In genomic region chr19:6737873-6738725, GRCh38 we compare ENCODE assay signal across 8 cellular contexts. TPM values are rescaled to one million over a fixed set of nuclear protein-coding genes. Genes with fewer than 3 reads are reported as not detected.
DNase-seq lines count a peak whose midpoint lies in the region; ATAC-seq and TF ChIP-seq lines count a peak whose summit lies in the region.

No MANE protein-coding gene starts in this region.

- intact Hi-C loops in mucosa of descending colon (cut with DNase I, micrococcal nuclease), result no loop called here

- H3K27me3 ChIP-seq in endodermal cell (ENCODE audit: control insufficient read depth, insufficient read depth, low read length, poor library complexity, severe bottlenecking), result no peaks in the 10 kb centered on the region

- peak overlapping the region; percentile 68 for H3K27ac ChIP-seq in endodermal cell (ENCODE audit: low read depth, low read length)

- H3K4me3 Mint-ChIP-seq in HFFc6 (peak overlapping the region; percentile 99), endodermal cell (peak overlapping the region; percentile 90)

- H3K27ac Mint-ChIP-seq in HFFc6 (peak overlapping the region; percentile 85), endodermal cell (peak overlapping the region; percentile 98)

- H3K4me1 ChIP-seq in endodermal cell (ENCODE audit: control insufficient read depth, insufficient read depth, low read length), result peaks cover 3% of the 10 kb centered on the region
- peaks cover 30% of the 10 kb centered on the region for H3K4me1 ChIP-seq in mucosa of descending colon (ENCODE audit: low read depth)

- H3K27me3 Mint-ChIP-seq in HFFc6 (ENCODE audit: insufficient read depth) (no peaks in the 10 kb centered on the region; the same call in 1 of the 2 replicates), endodermal cell (ENCODE audit: insufficient read depth) (no peaks in the 10 kb centered on the region)

- H3K36me3 ChIP-seq in endodermal cell (ENCODE audit: control insufficient read depth, insufficient read depth, low read length) (peaks cover 25% of the 10 kb centered on the region), mucosa of descending colon (ENCODE audit: low read depth) (no peaks in the 10 kb centered on the region)

- H3K4me1 Mint-ChIP-seq in HFFc6 (ENCODE audit: low read depth) (peaks cover 47% of the 10 kb centered on the region), endodermal cell (peaks cover 40% of the 10 kb centered on the region)

- 22 to 32% methylated on average over 9 to 11 of the region's 11 CpGs for WGBS in endodermal cell (ENCODE audit: insufficient coverage in 1 of 2, insufficient read length in 1 of 2), 2 experiments

- peaks cover 5% of the 10 kb centered on the region; the same call in 1 of the 2 replicates for H3K36me3 Mint-ChIP-seq in HFFc6 (ENCODE audit: low read depth)
- peaks cover 24% of the 10 kb centered on the region for H3K36me3 Mint-ChIP-seq in endodermal cell (ENCODE audit: low read depth)

- ATAC-seq in mucosa of descending colon (peak; percentile 47), GM19397 (IDR thresholded peaks at IDR 0.05; ENCODE audit: unreplicated experiment) (no peak)

- H3K9ac ChIP-seq in endodermal cell (ENCODE audit: extremely low read depth, low read length, poor library complexity, severe bottlenecking), result peak overlapping the region; percentile 97

- TF ChIP-seq CTCF in HFFc6 (IDR thresholded peaks at IDR 0.05) (peak; percentile 83), endodermal cell (conservative IDR thresholded peaks at IDR 0.05) (peak; percentile 82), mucosa of descending colon (IDR thresholded peaks at IDR 0.05) (peak; percentile 49)

- H3K9me3 ChIP-seq in endodermal cell (ENCODE audit: control insufficient read depth, low read length) (no peaks in the 10 kb centered on the region), mucosa of descending colon (no peaks in the 10 kb centered on the region)

- H3K9me3 Mint-ChIP-seq in HFFc6 (no peaks in the 10 kb centered on the region), endodermal cell (no peaks in the 10 kb centered on the region)

- DNase-seq in DMS 273 (lab: John Stamatoyannopoulos, UW; ENCODE audit: unreplicated experiment) (peak; percentile 91), HFFc6 (peak; percentile 85), NOMO-1 treated with dmso at 0.1 percent for 144 hours (lab: John Stamatoyannopoulos, UW; ENCODE audit: unreplicated experiment) (peak; percentile 78), endodermal cell (no peak), mucosa of descending colon (peak; percentile 92 to 99 (median 94))
- DNase-seq in activated CD8-positive, alpha-beta memory T cell treated with anti-CD3 and anti-CD28 coated beads for 48 hours (ENCODE audit: low read depth in 2 of 3, low spot score in 2 of 3), result peak in 2 of 3 experiments; percentile 53 to 54
- peak; percentile 83 for DNase-seq in stimulated activated CD8-positive, alpha-beta memory T cell treated with anti-CD3 and anti-CD28 coated beads, Interleukin-4, amount 100 ng/mL, for 48 hours

- H3K4me3 ChIP-seq in endodermal cell (ENCODE audit: low read length) (peak overlapping the region; percentile 89), mucosa of descending colon (peak overlapping the region; percentile 85)

RNA-seq across cellular contexts. Expression of gene GPR108, which starts 0.7 kb away (rescaled TPM):
- 10 to 100 TPM; 52.2 to 60.5 (median 56.4) TPM for total RNA-seq in HFFc6 (2021; fragmentation: NEBNext Ultra II Directional; extraction: Animal tissue kit (Norgen Biotek cat#: 25700))
- total RNA-seq in endodermal cell, result 10 to 100 TPM; 61.4 to 67.2 TPM
- 36.8 TPM for polyA plus RNA-seq in endodermal cell (2013, experiment 1 of 2)
- polyA plus RNA-seq in endodermal cell (2013, experiment 2 of 2), result 36.6 TPM
- 100 to 1,000 TPM in 1 of 3 donors, 10 to 100 TPM in 2; 74.8 to 115 (median 89.2) TPM for total RNA-seq in mucosa of descending colon

RNA-seq across cellular contexts. Expression of gene TRIP10, which starts 1.4 kb away (rescaled TPM):
- total RNA-seq in HFFc6 (2021; fragmentation: NEBNext Ultra II Directional; extraction: Animal tissue kit (Norgen Biotek cat#: 25700)), result 10 to 100 TPM; 46.1 to 53.3 (median 48.8) TPM
- 100 to 1,000 TPM; 111 to 116 TPM for total RNA-seq in endodermal cell
- 61.0 TPM for polyA plus RNA-seq in endodermal cell (2013, experiment 1 of 2)
- polyA plus RNA-seq in endodermal cell (2013, experiment 2 of 2), result 65.1 TPM
- 100 to 1,000 TPM in 1 of 3 donors, 10 to 100 TPM in 2; 72.8 to 121 (median 79.5) TPM for total RNA-seq in mucosa of descending colon

RNA-seq across cellular contexts. Expression of gene C3, which starts 17.6 kb away (rescaled TPM):
- 1 to 10 TPM in 4 of 6 experiments, under 1 TPM in 2; 0.82 to 1.5 (median 1.2) TPM for total RNA-seq in HFFc6 (2021; fragmentation: NEBNext Ultra II Directional; extraction: Animal tissue kit (Norgen Biotek cat#: 25700))
- total RNA-seq in endodermal cell, result 10 to 100 TPM; 13.7 to 23.5 TPM
- 1.6 TPM for polyA plus RNA-seq in endodermal cell (2013, experiment 1 of 2)
- polyA plus RNA-seq in endodermal cell (2013, experiment 2 of 2), result 1.8 TPM
- 100 to 1,000 TPM in 2 of 3 donors, 10 to 100 TPM in 1; 42.2 to 473 (median 261) TPM for total RNA-seq in mucosa of descending colon

RNA-seq across cellular contexts. Expression of gene SH2D3A, which starts 29.1 kb away (rescaled TPM):
- total RNA-seq in HFFc6 (2021; fragmentation: NEBNext Ultra II Directional; extraction: Animal tissue kit (Norgen Biotek cat#: 25700)), result not detected
- 10 to 100 TPM; 10.7 to 16.4 TPM for total RNA-seq in endodermal cell
- polyA plus RNA-seq in endodermal cell (2013, experiment 1 of 2), result 1.0 TPM
- 1.1 TPM for polyA plus RNA-seq in endodermal cell (2013, experiment 2 of 2)
- total RNA-seq in mucosa of descending colon, result 10 to 100 TPM; 26.4 to 80.5 (median 40.5) TPM

RNA-seq across cellular contexts. Expression of gene VAV1, which starts 34.4 kb away (rescaled TPM):
- not detected for total RNA-seq in HFFc6 (2021; fragmentation: NEBNext Ultra II Directional; extraction: Animal tissue kit (Norgen Biotek cat#: 25700))
- total RNA-seq in endodermal cell (not detected), mucosa of descending colon (10 to 100 TPM in 2 of 3 donors, 1 to 10 TPM in 1; 6.0 to 12.3 (median 10.7) TPM)
- polyA plus RNA-seq in endodermal cell (2013, experiment 1 of 2), result not detected
- polyA plus RNA-seq in endodermal cell (2013, experiment 2 of 2), result not detected

Comparison
In these comparisons a context has a peak if more than half of its experiments do, and no peak if none do; other contexts are left out.
1. RNA of gene C3, which starts 17.6 kb away (total RNA-seq): 42.2 to 473 TPM in mucosa of descending colon and 13.7 to 23.5 TPM in endodermal cell; 0.82 to 1.5 TPM in HFFc6; every median in the first group is over 4 times any median in the second.
2. Peak in every context shown above with its lines, with median percentiles within 50 percentile points of each other: CTCF ChIP-seq.